ENCODE assay signal across 8 cellular contexts in genomic region chr7:102572320-102573245, GRCh38. TPM values are rescaled to one million over a fixed set of nuclear protein-coding genes. Genes with fewer than 3 reads are reported as not detected.
A peak's percentile ranks its signal among the peaks of the same experiment; 100 is the strongest.
DNase-seq lines count a peak whose midpoint lies in the region; TF ChIP-seq lines count a peak whose summit lies in the region.
"Not testable (repeated sequence)": the region's sequence is repeated elsewhere in the genome, so short reads cannot be mapped to it uniquely, and the experiment has no call there.

Gene POLR2J3 (minus strand): TSS chr7:102572583. CDS start chr7:102572521, 62 bp downstream.

- H3K36me3 Mint-ChIP-seq in IgD-negative memory B cell; activated CD4-positive, alpha-beta T cell treated with anti-CD3 and anti-CD28 coated beads, Interleukin-2, amount 10 ng/mL, durations not matched to agents 7 days and 5 days (ENCODE audit: low read depth): not testable (repeated sequence)

- not testable (repeated sequence) for H3K9me3 Mint-ChIP-seq in IgD-negative memory B cell; activated CD4-positive, alpha-beta T cell treated with anti-CD3 and anti-CD28 coated beads, Interleukin-2, amount 10 ng/mL, durations not matched to agents 7 days and 5 days

- not testable (repeated sequence) for H3K27me3 ChIP-seq in H7 (ENCODE audit: control insufficient read depth, insufficient read depth, low read length); iPS-18a (ENCODE audit: control insufficient read depth, insufficient read depth, low read length)

- not testable (repeated sequence) for H3K4me1 Mint-ChIP-seq in IgD-negative memory B cell; activated CD4-positive, alpha-beta T cell treated with anti-CD3 and anti-CD28 coated beads, Interleukin-2, amount 10 ng/mL, durations not matched to agents 7 days and 5 days

- H3K27ac ChIP-seq in iPS-18a (ENCODE audit: low read length), result not testable (repeated sequence)

- H3K9ac ChIP-seq in iPS-18a (ENCODE audit: low read length), result not testable (repeated sequence)

- TF ChIP-seq CTCF in GM12872 (IDR thresholded peaks at IDR 0.05; ENCODE audit: insufficient read depth, low read depth, low read length), result peak; percentile 66
- peak; percentile 44 for TF ChIP-seq CTCF in cardiac fibroblast (IDR thresholded peaks at IDR 0.05; ENCODE audit: low read depth, low read length)

- H3K9me3 ChIP-seq in iPS-18a (ENCODE audit: control insufficient read depth, low read depth, low read length), result not testable (repeated sequence)

- H3K27me3 Mint-ChIP-seq in IgD-negative memory B cell; activated CD4-positive, alpha-beta T cell treated with anti-CD3 and anti-CD28 coated beads, Interleukin-2, amount 10 ng/mL, durations not matched to agents 7 days and 5 days: not testable (repeated sequence)

- peak within 1 kb of the TSS; percentile 90 to 98 (median 94) for H3K4me3 Mint-ChIP-seq in IgD-negative memory B cell
- peak within 1 kb of the TSS; percentile 83 for H3K4me3 Mint-ChIP-seq in activated CD4-positive, alpha-beta T cell treated with anti-CD3 and anti-CD28 coated beads, Interleukin-2, amount 10 ng/mL, durations not matched to agents 7 days and 5 days

- peak within 1 kb of the TSS; percentile 62 for H3K4me3 ChIP-seq in H7 (ENCODE audit: insufficient read depth, low read depth, low read length)
- peak within 1 kb of the TSS; percentile 56 for H3K4me3 ChIP-seq in cardiac fibroblast (replicated peaks in 1 of 2; ENCODE audit: low read depth in 2 of 2, low read length in 2 of 2)
- peak within 1 kb of the TSS; percentile 58 for H3K4me3 ChIP-seq in iPS-18a (ENCODE audit: low read length)

- H3K36me3 ChIP-seq in H7 (replicated peaks; ENCODE audit: control insufficient read depth, insufficient read depth, low read length); iPS-18a (ENCODE audit: control insufficient read depth, low read depth, low read length): not testable (repeated sequence)

- CTCF ChIA-PET in activated CD4-positive, alpha-beta T cell treated with anti-CD3 and anti-CD28 coated beads, Interleukin-2, amount 10 ng/mL, durations not matched to agents 7 days and 5 days (lab: Charles Lee), result not testable (repeated sequence)

- DNase-seq in H7, result not testable (repeated sequence)
- DNase-seq in activated CD4-positive, alpha-beta T cell treated with anti-CD3 and anti-CD28 coated beads, Interleukin-2, amount 10 ng/mL, durations not matched to agents 7 days and 5 days, result peak; percentile 94
- DNase-seq in cardiac fibroblast (ENCODE audit: low read depth in 2 of 2), result peak; percentile 87 to 90
- DNase-seq in putamen (ENCODE audit: low spot score), result peak; percentile 96
- peak; percentile 95 for DNase-seq in superior temporal gyrus (ENCODE audit: extremely low spot score)

- H3K4me1 ChIP-seq in iPS-18a (ENCODE audit: control insufficient read depth, low read depth, low read length), result not testable (repeated sequence)

- POLR2A ChIA-PET in activated CD4-positive, alpha-beta T cell treated with anti-CD3 and anti-CD28 coated beads, Interleukin-2, amount 10 ng/mL, durations not matched to agents 7 days and 5 days (lab: Charles Lee), result not testable (repeated sequence)

- H3K27ac Mint-ChIP-seq in IgD-negative memory B cell, result peak within 1 kb of the TSS; percentile 81 to 95 (median 88)
- peak within 1 kb of the TSS; percentile 89 for H3K27ac Mint-ChIP-seq in activated CD4-positive, alpha-beta T cell treated with anti-CD3 and anti-CD28 coated beads, Interleukin-2, amount 10 ng/mL, durations not matched to agents 7 days and 5 days

RNA-seq across cellular contexts. Expression of gene POLR2J3, which starts in this region (rescaled TPM):
- total RNA-seq in H7 (2014; rRNA removed; shearing (Covaris generic)), result 12.7 and 13.8 TPM in 2 replicates
- 44.1 TPM for polyA plus RNA-seq in IgD-negative memory B cell
- 10 to 100 TPM; 53.2 to 53.8 TPM for total RNA-seq in activated CD4-positive, alpha-beta T cell treated with anti-CD3 and anti-CD28 coated beads, Interleukin-2, amount 10 ng/mL, durations not matched to agents 7 days and 5 days
